Comparison of ENCODE assay signal across 14 cellular contexts in genomic region chr3:41296556-41296955, GRCh38.
DNase-seq lines count a peak whose midpoint lies in the region; TF ChIP-seq lines count a peak whose summit lies in the region.
"Had no signal": no experiment of that assay in that cellular context is flagged by ENCODE, and none has a peak within 500 bp of the region (broad histone marks: within the 10 kb centered on the region; RNA-seq: fewer than 3 reads in every experiment).

No MANE protein-coding gene starts in this region.

- peak overlapping the region; percentile 12 for H3K27ac Mint-ChIP-seq in activated CD4-positive, alpha-beta T cell treated with anti-CD3 and anti-CD28 coated beads, Interleukin-2, amount 10 ng/mL, durations not matched to agents 24 days and 14 days
- H3K27ac Mint-ChIP-seq in nephron progenitor cell, result peak overlapping the region; percentile 10
- H3K27ac Mint-ChIP-seq: B cell; CD4-positive, alpha-beta T cell; CD8-positive, alpha-beta T cell had no signal

- intact Hi-C loops in activated CD4-positive, alpha-beta T cell treated with anti-CD3 and anti-CD28 coated beads, Interleukin-2, amount 10 ng/mL, durations not matched to agents 24 days and 14 days (cut with micrococcal nuclease), result no loop called here

- H3K4me3 Mint-ChIP-seq in activated CD4-positive, alpha-beta T cell treated with anti-CD3 and anti-CD28 coated beads, Interleukin-2, amount 10 ng/mL, durations not matched to agents 24 days and 14 days, result no peak overlapping the region
- H3K4me3 Mint-ChIP-seq in nephron progenitor cell, result no peak overlapping the region
- H3K4me3 Mint-ChIP-seq: B cell; CD4-positive, alpha-beta T cell; CD8-positive, alpha-beta T cell had no signal

- H3K9me3 Mint-ChIP-seq in activated CD4-positive, alpha-beta T cell treated with anti-CD3 and anti-CD28 coated beads, Interleukin-2, amount 10 ng/mL, durations not matched to agents 24 days and 14 days, result no peaks in the 10 kb centered on the region
- H3K9me3 Mint-ChIP-seq in nephron progenitor cell, result no peaks in the 10 kb centered on the region
- H3K9me3 Mint-ChIP-seq: CD4-positive, alpha-beta T cell; CD8-positive, alpha-beta T cell had no signal

- DNase-seq in activated CD4-positive, alpha-beta T cell treated with anti-CD3 and anti-CD28 coated beads, Interleukin-2, amount 10 ng/mL, durations not matched to agents 24 days and 14 days, result no peak
- no peak for DNase-seq in activated CD4-positive, alpha-beta T cell treated with anti-CD3 and anti-CD28 coated beads for 4 hours
- peak; percentile 19 for DNase-seq in NCI-H69 (lab: John Stamatoyannopoulos, UW)
- DNase-seq in nephron progenitor cell, result no peak
- no peak for DNase-seq in NCI-H2171 treated with DMSO at 0.1 percent for 48 hours (lab: John Stamatoyannopoulos, UW)
- DNase-seq in NCI-H1092 (lab: John Stamatoyannopoulos, UW), result no peak
- DNase-seq: AML-193; Caco-2; Calu3; CD4-positive, alpha-beta T cell; CD8-positive, alpha-beta T cell; DMS79 treated with DMSO at 0.1 percent for 48 hours; GF-D8 had no signal

- no peaks in the 10 kb centered on the region for H3K4me1 Mint-ChIP-seq in activated CD4-positive, alpha-beta T cell treated with anti-CD3 and anti-CD28 coated beads, Interleukin-2, amount 10 ng/mL, durations not matched to agents 24 days and 14 days
- H3K4me1 Mint-ChIP-seq in nephron progenitor cell, result peaks cover 41% of the 10 kb centered on the region
- H3K4me1 Mint-ChIP-seq: B cell had no signal

- no peaks in the 10 kb centered on the region for H3K27me3 Mint-ChIP-seq in activated CD4-positive, alpha-beta T cell treated with anti-CD3 and anti-CD28 coated beads, Interleukin-2, amount 10 ng/mL, durations not matched to agents 24 days and 14 days
- peaks cover 3% of the 10 kb centered on the region for H3K27me3 Mint-ChIP-seq in nephron progenitor cell (ENCODE audit: low read depth, poor library complexity)
- H3K27me3 Mint-ChIP-seq: B cell; CD4-positive, alpha-beta T cell had no signal

- no peak for TF ChIP-seq CTCF in nephron progenitor cell (IDR thresholded peaks at IDR 0.05)

- H3K36me3 Mint-ChIP-seq in activated CD4-positive, alpha-beta T cell treated with anti-CD3 and anti-CD28 coated beads, Interleukin-2, amount 10 ng/mL, durations not matched to agents 24 days and 14 days (ENCODE audit: low read depth), result no peaks in the 10 kb centered on the region
- no peaks in the 10 kb centered on the region for H3K36me3 Mint-ChIP-seq in nephron progenitor cell (ENCODE audit: low read depth)
